9 cellular contexts compared by ENCODE assay signal in genomic region chr1:156659672-156659993, GRCh38. TPM values are rescaled to one million over a fixed set of nuclear protein-coding genes. Genes with fewer than 3 reads are reported as not detected.
DNase-seq lines count a peak whose midpoint lies in the region; ATAC-seq and TF ChIP-seq lines count a peak whose summit lies in the region.
"Had no signal": no experiment of that assay in that cellular context is flagged by ENCODE, and none has a peak within 500 bp of the region (broad histone marks: within the 10 kb centered on the region; RNA-seq: fewer than 3 reads in every experiment).

No MANE protein-coding gene starts in this region.

- no peaks in the 10 kb centered on the region for H4K20me1 ChIP-seq in OCI-LY1 (ENCODE audit: insufficient read depth, low read length)

- H2AFZ ChIP-seq in OCI-LY1 (ENCODE audit: low read length): no peak overlapping the region; the same call in 1 of the 2 replicates

- DNase-seq in GM12864 (ENCODE audit: low read depth) (no peak), gastrocnemius medialis (no peak), glomerular visceral epithelial cell (ENCODE audit: extremely low spot score) (no peak), GM13976 (ENCODE audit: low spot score) (no peak), COLO829 (ENCODE audit: low spot score) (no peak), mucosa of gallbladder (ENCODE audit: low spot score) (no peak)

- H3K9me3 ChIP-seq in OCI-LY1 (ENCODE audit: low read length) (no peaks in the 10 kb centered on the region), endocrine pancreas (ENCODE audit: control insufficient read depth, low read length) (no peaks in the 10 kb centered on the region), gastrocnemius medialis (no peaks in the 10 kb centered on the region)

- H3K4me3 ChIP-seq in GM12864 (ENCODE audit: low read depth, low read length) (peak overlapping the region; percentile 35), OCI-LY1 (ENCODE audit: low read depth, low read length, poor library complexity, severe bottlenecking) (no peak overlapping the region), endocrine pancreas (ENCODE audit: control insufficient read depth, insufficient read depth, low read length) (no peak overlapping the region), gastrocnemius medialis (no peak overlapping the region)
- H3K4me3 ChIP-seq: skin epidermis had no signal

- TF ChIP-seq CTCF in GM12864 (IDR thresholded peaks at IDR 0.05; ENCODE audit: low read depth, low read length, missing control alignments): no peak
- TF ChIP-seq CTCF in OCI-LY1 (IDR thresholded peaks at IDR 0.05; ENCODE audit: low read length): no peak
- TF ChIP-seq CTCF in gastrocnemius medialis (IDR thresholded peaks at IDR 0.05 in 4 of 5, conservative IDR thresholded peaks at IDR 0.05 in 1 of 5): no peak
- no peak for TF ChIP-seq CTCF in GM13976 (IDR thresholded peaks at IDR 0.05; ENCODE audit: borderline replicate concordance, control extremely low read depth, extremely low read depth, insufficient read depth, missing control alignments)

- peak overlapping the region; percentile 32; the same call in 1 of the 2 replicates for H3K4me2 ChIP-seq in OCI-LY1 (ENCODE audit: low read length)

- in situ Hi-C loops in gastrocnemius medialis (cut with MboI; ENCODE audit: low sequenced_read_pairs in 4 of 4) (no loop called here), GM13976 (cut with MboI; ENCODE audit: low sequenced_read_pairs, unreplicated experiment) (no loop called here)

- no peak for TF ChIP-seq POLR2A in gastrocnemius medialis (IDR thresholded peaks at IDR 0.05)

- H3K9me2 ChIP-seq in OCI-LY1 (ENCODE audit: low read depth, low read length): no peaks in the 10 kb centered on the region

- H3K4me1 ChIP-seq in OCI-LY1 (ENCODE audit: insufficient read depth, low read length, severe bottlenecking): peaks cover 17% of the 10 kb centered on the region
- H3K4me1 ChIP-seq in endocrine pancreas (ENCODE audit: control insufficient read depth, insufficient read depth, low read length): no peaks in the 10 kb centered on the region
- peaks cover 66 to 67% of the 10 kb centered on the region in 2 donors for H3K4me1 ChIP-seq in gastrocnemius medialis

- no peak for ATAC-seq in gastrocnemius medialis

- intact Hi-C loops in gastrocnemius medialis (cut with DNase I; ENCODE audit: low total_unique reads): loop anchor here (5.0 kb wide), 1 partner anchor 77 kb away; no protein-coding TSS in a partner anchor

- no peak overlapping the region for H3K27ac ChIP-seq in OCI-LY1 (ENCODE audit: low read depth, low read length, poor library complexity, severe bottlenecking)
- peak overlapping the region; percentile 91 to 97 (median 94) for H3K27ac ChIP-seq in gastrocnemius medialis

- no peaks in the 10 kb centered on the region for H3F3A ChIP-seq in OCI-LY1 (ENCODE audit: insufficient read depth, low read length)

- H3K36me3 ChIP-seq in OCI-LY1 (ENCODE audit: insufficient read depth, low read length) (no peaks in the 10 kb centered on the region), endocrine pancreas (ENCODE audit: control insufficient read depth, insufficient read depth, low read length) (no peaks in the 10 kb centered on the region), gastrocnemius medialis (no peaks in the 10 kb centered on the region)

- H3K27me3 ChIP-seq in OCI-LY1 (ENCODE audit: insufficient read depth, low read length) (peaks cover 6% of the 10 kb centered on the region), endocrine pancreas (ENCODE audit: control insufficient read depth, insufficient read depth, low read length) (no peaks in the 10 kb centered on the region), gastrocnemius medialis (peaks cover 8 to 14% (median 14%) of the 10 kb centered on the region in 3 donors)

- no peaks in the 10 kb centered on the region for H3K79me2 ChIP-seq in OCI-LY1 (ENCODE audit: insufficient read depth, low read length)

- H3K9ac ChIP-seq in OCI-LY1 (ENCODE audit: low read length) (no peak overlapping the region), endocrine pancreas (ENCODE audit: control insufficient read depth, insufficient read depth, low read length) (peak overlapping the region; percentile 8)

RNA-seq across cellular contexts. Expression of gene NES, which starts 17.6 kb away (rescaled TPM):
- total RNA-seq in gastrocnemius medialis: 10 to 100 TPM; 13.7 to 60.9 (median 26.4) TPM
- 26.1 TPM for total RNA-seq in mucosa of gallbladder

RNA-seq across cellular contexts. Expression of gene BCAN, which starts 17.7 kb away (rescaled TPM):
- total RNA-seq in gastrocnemius medialis (under 1 TPM in 2 of 4 donors, not detected in 2; 0.26 to 0.29 TPM), mucosa of gallbladder (0.52 TPM)

RNA-seq across cellular contexts. Expression of gene HAPLN2, which starts 40.4 kb away (rescaled TPM):
- total RNA-seq in gastrocnemius medialis (1 to 10 TPM in 3 of 4 donors, under 1 TPM in 1; 0.53 to 6.0 (median 3.0) TPM), mucosa of gallbladder (0.43 TPM)

RNA-seq across cellular contexts. Expression of gene CRABP2, which starts 45.8 kb away (rescaled TPM):
- total RNA-seq in gastrocnemius medialis: 1 to 10 TPM in 1 of 4 donors, under 1 TPM in 1, not detected in 2; 0.98 to 1.3 TPM
- 3.5 TPM for total RNA-seq in mucosa of gallbladder

RNA-seq across cellular contexts. Expression of gene GPATCH4, which starts 58.4 kb away (rescaled TPM):
- total RNA-seq in gastrocnemius medialis: 100 to 1,000 TPM in 1 of 4 donors, 10 to 100 TPM in 3; 35.6 to 103 (median 47.6) TPM
- 12.6 TPM for total RNA-seq in mucosa of gallbladder
